ENCODE assay signal across 1 cellular context in the genomic region with DNA sequence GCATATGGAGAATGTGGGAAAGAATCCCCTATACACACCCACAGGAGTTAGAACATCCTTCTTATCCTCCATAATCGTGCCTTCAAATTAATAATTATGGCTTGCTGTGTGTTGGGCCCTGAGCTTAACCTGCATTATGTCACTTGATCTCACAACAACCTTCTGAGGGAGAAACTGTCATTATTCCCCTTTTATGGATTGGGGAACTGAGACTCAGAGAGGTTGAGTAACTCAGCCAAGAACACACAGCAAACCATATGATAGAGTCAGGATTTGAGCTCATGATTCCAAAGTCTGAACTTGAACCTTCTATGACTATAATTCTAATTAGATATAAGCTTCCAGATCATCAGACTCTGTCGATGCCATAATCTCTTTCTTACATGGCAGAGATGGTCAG.
TF ChIP-seq lines count a peak whose summit lies in the region.

No MANE protein-coding gene starts in this region.

TF ChIP-seq in K562, 482 proteins besides CTCF, POLR2A, EP300 and RAD21 (continued from another document):
- TF ChIP-seq, protein P1, sequence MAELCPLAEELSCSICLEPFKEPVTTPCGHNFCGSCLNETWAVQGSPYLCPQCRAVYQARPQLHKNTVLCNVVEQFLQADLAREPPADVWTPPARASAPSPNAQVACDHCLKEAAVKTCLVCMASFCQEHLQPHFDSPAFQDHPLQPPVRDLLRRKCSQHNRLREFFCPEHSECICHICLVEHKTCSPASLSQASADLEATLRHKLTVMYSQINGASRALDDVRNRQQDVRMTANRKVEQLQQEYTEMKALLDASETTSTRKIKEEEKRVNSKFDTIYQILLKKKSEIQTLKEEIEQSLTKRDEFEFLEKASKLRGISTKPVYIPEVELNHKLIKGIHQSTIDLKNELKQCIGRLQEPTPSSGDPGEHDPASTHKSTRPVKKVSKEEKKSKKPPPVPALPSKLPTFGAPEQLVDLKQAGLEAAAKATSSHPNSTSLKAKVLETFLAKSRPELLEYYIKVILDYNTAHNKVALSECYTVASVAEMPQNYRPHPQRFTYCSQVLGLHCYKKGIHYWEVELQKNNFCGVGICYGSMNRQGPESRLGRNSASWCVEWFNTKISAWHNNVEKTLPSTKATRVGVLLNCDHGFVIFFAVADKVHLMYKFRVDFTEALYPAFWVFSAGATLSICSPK (IDR thresholded peaks at IDR 0.05; ENCODE audit: borderline replicate concordance), result no peak
- peak; percentile 96 for TF ChIP-seq RBM25 (IDR thresholded peaks at IDR 0.05; ENCODE audit: low read depth, low read length, severe bottlenecking)
- TF ChIP-seq, protein P2, sequence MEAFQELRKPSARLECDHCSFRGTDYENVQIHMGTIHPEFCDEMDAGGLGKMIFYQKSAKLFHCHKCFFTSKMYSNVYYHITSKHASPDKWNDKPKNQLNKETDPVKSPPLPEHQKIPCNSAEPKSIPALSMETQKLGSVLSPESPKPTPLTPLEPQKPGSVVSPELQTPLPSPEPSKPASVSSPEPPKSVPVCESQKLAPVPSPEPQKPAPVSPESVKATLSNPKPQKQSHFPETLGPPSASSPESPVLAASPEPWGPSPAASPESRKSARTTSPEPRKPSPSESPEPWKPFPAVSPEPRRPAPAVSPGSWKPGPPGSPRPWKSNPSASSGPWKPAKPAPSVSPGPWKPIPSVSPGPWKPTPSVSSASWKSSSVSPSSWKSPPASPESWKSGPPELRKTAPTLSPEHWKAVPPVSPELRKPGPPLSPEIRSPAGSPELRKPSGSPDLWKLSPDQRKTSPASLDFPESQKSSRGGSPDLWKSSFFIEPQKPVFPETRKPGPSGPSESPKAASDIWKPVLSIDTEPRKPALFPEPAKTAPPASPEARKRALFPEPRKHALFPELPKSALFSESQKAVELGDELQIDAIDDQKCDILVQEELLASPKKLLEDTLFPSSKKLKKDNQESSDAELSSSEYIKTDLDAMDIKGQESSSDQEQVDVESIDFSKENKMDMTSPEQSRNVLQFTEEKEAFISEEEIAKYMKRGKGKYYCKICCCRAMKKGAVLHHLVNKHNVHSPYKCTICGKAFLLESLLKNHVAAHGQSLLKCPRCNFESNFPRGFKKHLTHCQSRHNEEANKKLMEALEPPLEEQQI (IDR thresholded peaks at IDR 0.05), result no peak
- TF ChIP-seq SMARCA5 (IDR thresholded peaks at IDR 0.05), result 0 out of 2 replicates have a peak, but pooled peaks have one; percentile 17
- TF ChIP-seq ZNF41 (CRISPR knock-in tag; conservative IDR thresholded peaks at IDR 0.05), result no peak
- TF ChIP-seq CBX1 (IDR thresholded peaks at IDR 0.05; ENCODE audit: low read depth), result no peak
- TF ChIP-seq SUPT5H (IDR thresholded peaks at IDR 0.05), result no peak
- TF ChIP-seq E2F3 (CRISPR knock-in tag; IDR thresholded peaks at IDR 0.05), result no peak
- TF ChIP-seq KDM2B (CRISPR knock-in tag; IDR thresholded peaks at IDR 0.05), result no peak
- no peak for TF ChIP-seq ZNF277 (CRISPR knock-in tag; IDR thresholded peaks at IDR 0.05; ENCODE audit: borderline replicate concordance)
- TF ChIP-seq SP2 (IDR thresholded peaks at IDR 0.05; ENCODE audit: extremely low read depth, low read depth, low read length, poor library complexity, severe bottlenecking), result no peak
- no peak for TF ChIP-seq ETV1 (tag; conservative IDR thresholded peaks at IDR 0.05; ENCODE audit: low read depth)
- peak; percentile 92 for TF ChIP-seq BCOR (IDR thresholded peaks at IDR 0.05)
- no peak for TF ChIP-seq YY1 (IDR thresholded peaks at IDR 0.05; ENCODE audit: borderline replicate concordance in 1 of 3, control insufficient read depth in 1 of 3, extremely low read depth in 1 of 3, insufficient read depth in 3 of 3, insufficient read length in 1 of 3, insufficient replicate concordance in 2 of 3, low read depth in 1 of 3, low read length in 2 of 3)
- no peak for TF ChIP-seq RBM17 (IDR thresholded peaks at IDR 0.05; ENCODE audit: borderline replicate concordance, low read depth, low read length)
- no peak for TF ChIP-seq THRA (IDR thresholded peaks at IDR 0.05)
- TF ChIP-seq HMG20B (CRISPR knock-in tag; IDR thresholded peaks at IDR 0.05), result no peak
- TF ChIP-seq KDM1A (IDR thresholded peaks at IDR 0.05), result peak in 1 of 2 experiments; percentile 51; a peak in 2 of 4 replicates
- no peak for TF ChIP-seq HES1 (IDR thresholded peaks at IDR 0.05; ENCODE audit: low read depth)
- TF ChIP-seq ZBTB1 (CRISPR knock-in tag; IDR thresholded peaks at IDR 0.05; ENCODE audit: borderline replicate concordance, low read depth), result no peak
- no peak for TF ChIP-seq RHOXF2B (CRISPR knock-in tag; conservative IDR thresholded peaks at IDR 0.05)
- TF ChIP-seq ZFP36 (IDR thresholded peaks at IDR 0.05; ENCODE audit: low read depth, low read length, partially characterized antibody), result peak; percentile 75
- no peak for TF ChIP-seq RNF2 (IDR thresholded peaks at IDR 0.05)
- peak; percentile 52; the same call in 1 of the 2 replicates for TF ChIP-seq ADNP (tag; IDR thresholded peaks at IDR 0.05)
